Comparison of ENCODE assay signal across 13 cellular contexts in the genomic region with DNA sequence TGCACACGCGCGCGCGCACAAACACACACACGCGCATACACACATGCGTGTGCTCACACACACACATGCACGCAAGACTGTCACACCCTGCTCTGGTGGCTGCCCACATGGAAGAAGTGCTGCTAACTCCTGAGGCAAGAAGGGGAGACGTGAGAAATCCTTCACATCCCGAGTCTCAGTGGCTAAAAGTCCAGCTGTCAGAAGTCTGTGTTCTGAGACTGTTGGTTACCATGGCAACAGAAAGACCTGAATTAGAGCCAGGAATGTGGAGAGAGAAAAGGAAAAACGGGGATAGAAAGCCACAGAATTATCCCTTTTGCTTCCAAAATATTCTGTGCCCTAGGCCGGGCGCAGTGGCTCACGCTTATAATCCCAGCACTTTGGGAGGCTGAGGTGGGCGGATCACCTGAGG.
DNase-seq lines count a peak whose midpoint lies in the region; ATAC-seq, FAIRE-seq and TF ChIP-seq lines count a peak whose summit lies in the region.
"Had no signal": no experiment of that assay in that cellular context is flagged by ENCODE, and none has a peak within 500 bp of the region (broad histone marks: within the 10 kb centered on the region; RNA-seq: fewer than 3 reads in every experiment).

No MANE protein-coding gene starts in this region.

- H3K27me3 ChIP-seq in HAP-1 (ENCODE audit: low read depth), result no peaks in the 10 kb centered on the region
- H3K27me3 ChIP-seq in brain microvascular endothelial cell (replicated peaks), result no peaks in the 10 kb centered on the region
- H3K27me3 ChIP-seq in keratinocyte (ENCODE audit: control insufficient read depth, extremely low read depth, insufficient read depth, low read length), result no peaks in the 10 kb centered on the region

- peaks cover 2% of the 10 kb centered on the region for H3K9me1 ChIP-seq in keratinocyte (ENCODE audit: control insufficient read depth, extremely low read depth, insufficient read depth, low read length)

- ATAC-seq in GM18519 (IDR thresholded peaks at IDR 0.05; ENCODE audit: low FRiP score, unreplicated experiment), result no peak
- ATAC-seq in HG02642 (IDR thresholded peaks at IDR 0.05; ENCODE audit: poor library complexity, unreplicated experiment), result no peak
- no peak for ATAC-seq in GM18505 (IDR thresholded peaks at IDR 0.05; ENCODE audit: unreplicated experiment)
- no peak for ATAC-seq in HG02588 (IDR thresholded peaks at IDR 0.05; ENCODE audit: unreplicated experiment)
- ATAC-seq: naive thymus-derived CD8-positive, alpha-beta T cell had no signal

- DNase-seq in HAP-1 (ENCODE audit: low spot score in 2 of 2) (peak; percentile 65 to 68), brain microvascular endothelial cell (peak; percentile 93), keratinocyte (ENCODE audit: low read depth, low spot score) (no peak), skeletal muscle cell (ENCODE audit: low read depth) (peak; percentile 71)
- DNase-seq: activated naive CD4-positive, alpha-beta T cell treated with anti-CD3 and anti-CD28 coated beads, Interleukin-2, amount 50 U/mL, for 16 hours; naive thymus-derived CD8-positive, alpha-beta T cell; SIG-M5 had no signal

- no peak for TF ChIP-seq POLR2A in GM18505 (IDR thresholded peaks at IDR 0.05; ENCODE audit: borderline replicate concordance, extremely low read depth, insufficient read depth, insufficient read length)

- TF ChIP-seq CTCF in brain microvascular endothelial cell (IDR thresholded peaks at IDR 0.05; ENCODE audit: low read depth, low read length, missing control alignments), result no peak
- no peak for TF ChIP-seq CTCF in keratinocyte (optimal IDR thresholded peaks at IDR 0.05 in 1 of 3, IDR thresholded peaks at IDR 0.05 in 1 of 3, conservative IDR thresholded peaks at IDR 0.05 in 1 of 3; ENCODE audit: extremely low read depth in 1 of 3, insufficient read depth in 2 of 3, low read length in 3 of 3)

- H3K9me3 ChIP-seq in HAP-1 (no peaks in the 10 kb centered on the region), keratinocyte (ENCODE audit: control insufficient read depth, low read depth, low read length) (no peaks in the 10 kb centered on the region)

- peaks cover 52% of the 10 kb centered on the region for H3K79me2 ChIP-seq in keratinocyte (ENCODE audit: control insufficient read depth, insufficient read depth, low read length)

- no peak overlapping the region for H3K4me2 ChIP-seq in keratinocyte (ENCODE audit: control insufficient read depth, extremely low read depth, insufficient read depth, low read depth, low read length)

- no peak overlapping the region for H3K9ac ChIP-seq in keratinocyte (ENCODE audit: control insufficient read depth, extremely low read depth, insufficient read depth, low read length)

- in situ Hi-C loops in HAP-1 (cut with MboI; ENCODE audit: low sequenced_read_pairs) (no loop called here), brain microvascular endothelial cell (cut with HindIII; ENCODE audit: low pct_ligation_motif_present, low sequenced_read_pairs) (no loop called here)

- H3K4me3 ChIP-seq in HAP-1 (no peak overlapping the region), brain microvascular endothelial cell (ENCODE audit: low read depth, low read length) (no peak overlapping the region), keratinocyte (ENCODE audit: control insufficient read depth in 2 of 3, extremely low read depth in 1 of 3, insufficient read depth in 2 of 3, low read depth in 1 of 3, low read length in 3 of 3) (no peak overlapping the region), skeletal muscle cell (ENCODE audit: low read depth, low read length) (no peak overlapping the region)

- no peaks in the 10 kb centered on the region for H3K36me3 ChIP-seq in HAP-1 (replicated peaks)
- peaks cover 2% of the 10 kb centered on the region for H3K36me3 ChIP-seq in brain microvascular endothelial cell (replicated peaks)
- H3K36me3 ChIP-seq in keratinocyte (ENCODE audit: control insufficient read depth in 2 of 2, extremely low read depth in 1 of 2, insufficient read depth in 2 of 2, low read length in 2 of 2), result peaks cover 3 to 4% of the 10 kb centered on the region in 2 experiments

- H3K4me1 ChIP-seq in HAP-1, result peaks cover 8% of the 10 kb centered on the region
- peaks cover 38% of the 10 kb centered on the region for H3K4me1 ChIP-seq in keratinocyte (ENCODE audit: control insufficient read depth, extremely low read depth, insufficient read depth, low read length)

- FAIRE-seq in keratinocyte (lab: Jason Lieb, UNC), result no peak
- FAIRE-seq: GM18507 had no signal

- no peaks in the 10 kb centered on the region for H4K20me1 ChIP-seq in keratinocyte (ENCODE audit: control insufficient read depth, extremely low read depth, insufficient read depth, low read length)

- H2AFZ ChIP-seq in keratinocyte (ENCODE audit: control insufficient read depth, low read length), result no peak overlapping the region

- dilution Hi-C loops in keratinocyte (cut with MboI; ENCODE audit: extremely low pct_ligation_motif_present, low sequenced_read_pairs), result no loop called here

- peak overlapping the region; percentile 72 for H3K27ac ChIP-seq in brain microvascular endothelial cell
- H3K27ac ChIP-seq in keratinocyte (ENCODE audit: control insufficient read depth, insufficient read depth, low read length), result peak overlapping the region; percentile 16
- H3K27ac ChIP-seq: HL-60 had no signal
